10 cellular contexts compared by ENCODE assay signal in the genomic region with DNA sequence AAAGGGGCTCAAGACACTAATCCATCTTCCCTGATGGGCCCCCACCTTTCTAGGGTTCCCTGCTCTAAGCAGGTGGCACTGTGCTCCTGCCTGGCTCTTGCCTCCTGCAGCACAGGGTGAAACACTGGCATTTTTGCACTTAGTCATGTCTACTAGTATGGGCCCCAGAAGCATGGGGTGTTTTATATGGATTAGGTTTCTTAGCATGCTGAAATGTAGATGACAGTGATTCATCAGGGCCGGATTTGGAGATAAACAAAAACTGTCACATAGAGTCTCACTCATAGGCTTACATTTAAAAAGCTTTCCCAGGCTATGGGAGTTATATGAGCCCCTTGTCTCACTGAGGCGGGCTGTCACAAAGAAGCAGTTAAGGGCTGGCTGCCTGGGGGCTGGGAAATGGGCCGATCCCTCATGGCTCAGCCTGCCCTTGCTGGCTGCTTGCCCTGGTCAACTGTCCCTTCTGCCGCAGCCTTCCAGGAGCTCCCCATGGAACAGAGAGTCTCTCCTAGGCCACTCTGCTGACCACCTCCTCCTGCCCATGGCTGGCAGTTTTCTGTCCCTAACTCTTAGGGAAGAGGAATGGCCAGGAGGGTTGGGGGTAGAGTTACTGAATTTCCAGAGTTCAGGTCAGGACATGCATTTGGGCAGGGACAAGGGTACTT. TPM values are rescaled to one million over a fixed set of nuclear protein-coding genes. Genes with fewer than 3 reads are reported as not detected.
DNase-seq lines count a peak whose midpoint lies in the region; ATAC-seq and TF ChIP-seq lines count a peak whose summit lies in the region.
"Had no signal": no experiment of that assay in that cellular context is flagged by ENCODE, and none has a peak within 500 bp of the region (broad histone marks: within the 10 kb centered on the region; RNA-seq: fewer than 3 reads in every experiment).

No MANE protein-coding gene starts in this region.

- peak overlapping the region; percentile 22 for H3K27ac ChIP-seq in A673 (ENCODE audit: low read depth, low read length, poor library complexity, severe bottlenecking)
- H3K27ac ChIP-seq in HEK293 (ENCODE audit: extremely low read depth, low read depth, low read length) = no peak overlapping the region
- no peak overlapping the region for H3K27ac ChIP-seq in suprapubic skin
- H3K27ac ChIP-seq: VCaP had no signal

- BruUV-seq in A673 (replicated peaks; lab: Mats Ljungman, UMichigan) = no TSS peak

- H3K4me3 ChIP-seq in A673 (ENCODE audit: low read depth, low read length, poor library complexity, severe bottlenecking) = no peak overlapping the region
- no peak overlapping the region for H3K4me3 ChIP-seq in HEK293 (ENCODE audit: low read depth, low read length)
- no peak overlapping the region for H3K4me3 ChIP-seq in astrocyte of the spinal cord (ENCODE audit: low read depth, low read length)
- H3K4me3 ChIP-seq in suprapubic skin = no peak overlapping the region

- intact Hi-C loops in A673 (cut with micrococcal nuclease; ENCODE audit: unreplicated experiment) = no loop called here

- H3K27me3 ChIP-seq in A673 (replicated peaks; ENCODE audit: insufficient read depth, low read depth, low read length, poor library complexity) (no peaks in the 10 kb centered on the region), suprapubic skin (no peaks in the 10 kb centered on the region)

- H3K27me3 Mint-ChIP-seq in T-cell = no peaks in the 10 kb centered on the region

- H3K4me1 ChIP-seq in A673 (ENCODE audit: insufficient read depth, low read length, poor library complexity, severe bottlenecking) = peaks cover 37% of the 10 kb centered on the region
- H3K4me1 ChIP-seq in HEK293 (ENCODE audit: control insufficient read depth, insufficient read depth, low read length) = peaks cover 30% of the 10 kb centered on the region
- peaks cover 38% of the 10 kb centered on the region for H3K4me1 ChIP-seq in suprapubic skin

- H3K9me3 ChIP-seq in A673 (ENCODE audit: low read depth, low read length, poor library complexity, severe bottlenecking) (no peaks in the 10 kb centered on the region), HEK293 (ENCODE audit: control insufficient read depth, insufficient read depth, low read depth, low read length) (no peaks in the 10 kb centered on the region), suprapubic skin (no peaks in the 10 kb centered on the region)

- 48% methylated on average over 4 of the region's 4 CpGs for WGBS in suprapubic skin

- H3K27ac Mint-ChIP-seq in T-cell = no peak overlapping the region

- CTCF ChIA-PET in A673 (lab: Charles Lee) = no interaction called here
- CTCF ChIA-PET in HEK293 (lab: Yijun Ruan, JAX) = interaction anchor here (0.7 to 1.1 kb wide), 3 partner anchors 31 to 407 kb away, joined by 3 to 4 read pairs (median 3); no protein-coding TSS in a partner anchor
- CTCF ChIA-PET in T-cell (lab: Charles Lee) = no interaction called here

- in situ Hi-C loops in astrocyte of the spinal cord (cut with HindIII; ENCODE audit: low sequenced_read_pairs) = no loop called here

- H3K4me3 Mint-ChIP-seq in T-cell = no peak overlapping the region

- H3K36me3 ChIP-seq in A673 (ENCODE audit: insufficient read depth, low read length, poor library complexity, severe bottlenecking) (no peaks in the 10 kb centered on the region), HEK293 (ENCODE audit: control insufficient read depth in 2 of 2, insufficient read depth in 1 of 2, low read length in 2 of 2) (no peaks in the 10 kb centered on the region), suprapubic skin (no peaks in the 10 kb centered on the region)

- H3K4me1 Mint-ChIP-seq in T-cell = peaks cover 60 to 66% (median 62%) of the 10 kb centered on the region in 3 donors

- POLR2A ChIA-PET in A673 (lab: Charles Lee; ENCODE audit: low non-redundant PET) = interaction anchor here (0.5 kb wide), 1 partner anchor 191 kb away, joined by 5 read pairs; no protein-coding TSS in a partner anchor
- POLR2A ChIA-PET in HEK293 (lab: Yijun Ruan, JAX) = interaction anchor here (1.2 kb wide), 1 partner anchor 14 kb away, joined by 4 read pairs; no protein-coding TSS in a partner anchor
- POLR2A ChIA-PET in T-cell (lab: Charles Lee) = no interaction called here

- H3K36me3 Mint-ChIP-seq in T-cell = peaks cover 16% of the 10 kb centered on the region

- no peak for TF ChIP-seq EP300 in suprapubic skin (IDR thresholded peaks at IDR 0.05)

- ATAC-seq in T-cell (replicated peaks in 1 of 4) (no peak), HG02588 (IDR thresholded peaks at IDR 0.05; ENCODE audit: unreplicated experiment) (no peak)

- no peak for TF ChIP-seq CTCF in A673 (conservative IDR thresholded peaks at IDR 0.05; ENCODE audit: low read depth, low read length)
- no peak for TF ChIP-seq CTCF in HEK293 (tag by site-specific recombination; IDR thresholded peaks at IDR 0.05)
- no peak for TF ChIP-seq CTCF in astrocyte of the spinal cord (IDR thresholded peaks at IDR 0.05; ENCODE audit: low read depth, low read length)
- no peak for TF ChIP-seq CTCF in suprapubic skin (IDR thresholded peaks at IDR 0.05)

- peak; percentile 83 for DNase-seq in A673 (ENCODE audit: low spot score)
- peak; percentile 59 for DNase-seq in astrocyte of the spinal cord (ENCODE audit: low read depth, low spot score)
- peak; percentile 66 for DNase-seq in kidney tubule cell (ENCODE audit: low spot score)
- DNase-seq in stimulated activated naive CD4-positive, alpha-beta T cell treated with Interleukin-2 at 50 U/mL for 16 hours (lab: John Stamatoyannopoulos, UW) = no peak
- no peak for DNase-seq in suprapubic skin (ENCODE audit: low spot score in 2 of 2)
- no peak for DNase-seq in T-cell
- DNase-seq: NCI-H510A had no signal

- no peak for TF ChIP-seq POLR2A in suprapubic skin (IDR thresholded peaks at IDR 0.05)

- no peaks in the 10 kb centered on the region for H3K9me3 Mint-ChIP-seq in T-cell

TF ChIP-seq in HEK293, 187 proteins besides CTCF, POLR2A, EP300 and RAD21 (continues in another document):
- TF ChIP-seq ZIC2 (tag by site-specific recombination; IDR thresholded peaks at IDR 0.05) = peak; percentile 72
- TF ChIP-seq, protein P1, sequence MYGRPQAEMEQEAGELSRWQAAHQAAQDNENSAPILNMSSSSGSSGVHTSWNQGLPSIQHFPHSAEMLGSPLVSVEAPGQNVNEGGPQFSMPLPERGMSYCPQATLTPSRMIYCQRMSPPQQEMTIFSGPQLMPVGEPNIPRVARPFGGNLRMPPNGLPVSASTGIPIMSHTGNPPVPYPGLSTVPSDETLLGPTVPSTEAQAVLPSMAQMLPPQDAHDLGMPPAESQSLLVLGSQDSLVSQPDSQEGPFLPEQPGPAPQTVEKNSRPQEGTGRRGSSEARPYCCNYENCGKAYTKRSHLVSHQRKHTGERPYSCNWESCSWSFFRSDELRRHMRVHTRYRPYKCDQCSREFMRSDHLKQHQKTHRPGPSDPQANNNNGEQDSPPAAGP (tag by site-specific recombination; IDR thresholded peaks at IDR 0.05) = peak; percentile 56; the same call in 1 of the 2 replicates
- TF ChIP-seq ZNF157 (tag by site-specific recombination; IDR thresholded peaks at IDR 0.05) = no peak
- TF ChIP-seq, protein P2, sequence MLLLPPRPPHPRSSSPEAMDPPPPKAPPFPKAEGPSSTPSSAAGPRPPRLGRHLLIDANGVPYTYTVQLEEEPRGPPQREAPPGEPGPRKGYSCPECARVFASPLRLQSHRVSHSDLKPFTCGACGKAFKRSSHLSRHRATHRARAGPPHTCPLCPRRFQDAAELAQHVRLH (tag by site-specific recombination; IDR thresholded peaks at IDR 0.05) = no peak
- no peak for TF ChIP-seq ZNF423 (tag by site-specific recombination; IDR thresholded peaks at IDR 0.05)
- TF ChIP-seq KLF16 (tag by site-specific recombination; IDR thresholded peaks at IDR 0.05) = peak; percentile 20; the same call in 1 of the 2 replicates
- TF ChIP-seq ZNF701 (tag by site-specific recombination; IDR thresholded peaks at IDR 0.05) = no peak
- TF ChIP-seq GLIS1 (tag by site-specific recombination; IDR thresholded peaks at IDR 0.05) = peak; percentile 10; the same call in 1 of the 2 replicates
- TF ChIP-seq ZNF10 (tag by site-specific recombination; IDR thresholded peaks at IDR 0.05) = peak; percentile 65; the same call in 1 of the 2 replicates
- peak; percentile 52 for TF ChIP-seq ZBTB17 (tag by site-specific recombination; IDR thresholded peaks at IDR 0.05)
- TF ChIP-seq ZBTB8A (tag by site-specific recombination; IDR thresholded peaks at IDR 0.05) = 0 out of 2 replicates have a peak, but pooled peaks have one; percentile 24
- no peak for TF ChIP-seq ZFHX2 (tag by site-specific recombination; conservative IDR thresholded peaks at IDR 0.05)
- TF ChIP-seq, protein P3, sequence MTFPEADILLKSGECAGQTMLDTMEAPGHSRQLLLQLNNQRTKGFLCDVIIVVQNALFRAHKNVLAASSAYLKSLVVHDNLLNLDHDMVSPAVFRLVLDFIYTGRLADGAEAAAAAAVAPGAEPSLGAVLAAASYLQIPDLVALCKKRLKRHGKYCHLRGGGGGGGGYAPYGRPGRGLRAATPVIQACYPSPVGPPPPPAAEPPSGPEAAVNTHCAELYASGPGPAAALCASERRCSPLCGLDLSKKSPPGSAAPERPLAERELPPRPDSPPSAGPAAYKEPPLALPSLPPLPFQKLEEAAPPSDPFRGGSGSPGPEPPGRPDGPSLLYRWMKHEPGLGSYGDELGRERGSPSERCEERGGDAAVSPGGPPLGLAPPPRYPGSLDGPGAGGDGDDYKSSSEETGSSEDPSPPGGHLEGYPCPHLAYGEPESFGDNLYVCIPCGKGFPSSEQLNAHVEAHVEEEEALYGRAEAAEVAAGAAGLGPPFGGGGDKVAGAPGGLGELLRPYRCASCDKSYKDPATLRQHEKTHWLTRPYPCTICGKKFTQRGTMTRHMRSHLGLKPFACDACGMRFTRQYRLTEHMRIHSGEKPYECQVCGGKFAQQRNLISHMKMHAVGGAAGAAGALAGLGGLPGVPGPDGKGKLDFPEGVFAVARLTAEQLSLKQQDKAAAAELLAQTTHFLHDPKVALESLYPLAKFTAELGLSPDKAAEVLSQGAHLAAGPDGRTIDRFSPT (tag by site-specific recombination; IDR thresholded peaks at IDR 0.05) = peak; percentile 84
- TF ChIP-seq SP7 (tag by site-specific recombination; IDR thresholded peaks at IDR 0.05) = peak; percentile 71
- peak; percentile 80 for TF ChIP-seq ZBTB48 (tag by site-specific recombination; IDR thresholded peaks at IDR 0.05)

RNA-seq across cellular contexts. Expression of a gene that starts 6.5 kb away (rescaled TPM):
- total RNA-seq in A673 (2021) (80.5 and 94.6 TPM in 2 replicates), suprapubic skin (10 to 100 TPM; 24.1 to 40.2 (median 36.4) TPM), T-cell (10 to 100 TPM; 22.2 to 29.7 (median 23.5) TPM)

Comparison
In these comparisons a context has a peak if more than half of its experiments do, and no peak if none do; other contexts are left out.
1. DNase-seq: peak in A673 (single experiment), astrocyte of the spinal cord (single experiment) and kidney tubule cell (single experiment); none in stimulated activated naive CD4-positive, alpha-beta T cell treated with Interleukin-2 at 50 U/mL for 16 hours (single experiment), suprapubic skin (0 of 2) and T-cell (0 of 34).
2. POLR2A ChIA-PET loops: an anchor here in A673 (0.5 kb wide) and HEK293 (1.2 kb wide); none called in T-cell.